In the genomic region with DNA sequence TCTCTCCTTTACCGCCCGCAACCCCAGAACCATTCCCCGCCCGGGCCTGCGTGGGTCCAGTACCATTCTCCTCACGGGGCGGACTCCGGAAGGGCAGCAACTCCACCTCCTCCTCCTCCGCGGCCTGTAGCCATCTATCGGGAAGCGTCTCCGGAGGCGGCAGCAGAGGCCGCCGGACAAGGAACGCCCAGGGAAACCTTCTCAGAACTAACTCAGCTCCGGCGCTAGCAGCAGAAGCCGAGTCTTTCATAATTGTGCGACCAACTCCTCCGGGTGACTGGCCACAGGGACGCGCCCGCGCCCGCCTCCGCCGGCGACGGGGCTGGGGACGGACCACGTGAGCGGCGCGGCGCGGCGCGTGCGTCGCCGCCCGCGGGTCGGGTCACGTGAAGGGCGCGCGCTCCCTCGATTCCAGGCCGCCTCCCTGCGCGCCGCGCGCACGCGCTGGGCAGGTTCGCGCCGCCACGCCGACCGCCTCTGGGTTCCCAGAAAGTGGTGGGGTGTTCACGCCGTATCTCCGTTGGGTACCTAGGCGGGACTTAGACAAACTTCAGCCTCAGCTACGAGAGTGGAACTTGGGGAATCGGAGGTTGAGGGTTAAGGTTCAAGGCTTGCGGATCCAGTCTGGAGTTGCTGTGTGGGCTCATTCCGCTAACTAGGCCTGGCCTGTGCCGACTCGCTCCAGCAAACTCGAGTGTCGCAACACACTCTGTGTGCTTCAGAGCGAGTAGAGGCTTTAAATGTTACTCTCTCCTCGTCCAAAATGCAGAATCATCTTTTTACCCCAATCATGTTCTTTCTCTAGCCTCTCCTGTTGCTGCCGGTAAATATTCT, we compare ENCODE assay signal across 1 cellular context.
A peak's percentile ranks its signal among the peaks of the same experiment; 100 is the strongest.
TF ChIP-seq lines count a peak whose summit lies in the region.

TRPM7 (minus strand) TSS at position 330 of the 834 bp plus-strand sequence; CDS start at position 66, 264 bp downstream.

TF ChIP-seq in WTC11, 78 proteins besides CTCF, POLR2A, EP300 and RAD21 (continued from another document and continues in another):
- TF ChIP-seq, protein P1, sequence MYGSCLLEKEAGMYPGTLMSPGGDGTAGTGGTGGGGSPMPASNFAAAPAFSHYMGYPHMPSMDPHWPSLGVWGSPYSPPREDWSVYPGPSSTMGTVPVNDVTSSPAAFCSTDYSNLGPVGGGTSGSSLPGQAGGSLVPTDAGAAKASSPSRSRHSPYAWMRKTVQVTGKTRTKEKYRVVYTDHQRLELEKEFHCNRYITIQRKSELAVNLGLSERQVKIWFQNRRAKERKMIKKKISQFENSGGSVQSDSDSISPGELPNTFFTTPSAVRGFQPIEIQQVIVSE (CRISPR knock-in tag; IDR thresholded peaks at IDR 0.05; ENCODE audit: borderline replicate concordance): no peak
- peak; percentile 18; the same call in 1 of the 2 replicates for TF ChIP-seq ZNF416 (CRISPR knock-in tag; IDR thresholded peaks at IDR 0.05)
- TF ChIP-seq USF1 (CRISPR knock-in tag; IDR thresholded peaks at IDR 0.05): peak; percentile 89
- peak; percentile 99; the same call in 1 of the 2 replicates for TF ChIP-seq KAT7 (CRISPR knock-in tag; IDR thresholded peaks at IDR 0.05; ENCODE audit: borderline replicate concordance)
- TF ChIP-seq FOXK1 (CRISPR knock-in tag; IDR thresholded peaks at IDR 0.05): peak; percentile 70
- TF ChIP-seq PREB (CRISPR knock-in tag; IDR thresholded peaks at IDR 0.05; ENCODE audit: borderline replicate concordance): no peak
- TF ChIP-seq, protein P2, sequence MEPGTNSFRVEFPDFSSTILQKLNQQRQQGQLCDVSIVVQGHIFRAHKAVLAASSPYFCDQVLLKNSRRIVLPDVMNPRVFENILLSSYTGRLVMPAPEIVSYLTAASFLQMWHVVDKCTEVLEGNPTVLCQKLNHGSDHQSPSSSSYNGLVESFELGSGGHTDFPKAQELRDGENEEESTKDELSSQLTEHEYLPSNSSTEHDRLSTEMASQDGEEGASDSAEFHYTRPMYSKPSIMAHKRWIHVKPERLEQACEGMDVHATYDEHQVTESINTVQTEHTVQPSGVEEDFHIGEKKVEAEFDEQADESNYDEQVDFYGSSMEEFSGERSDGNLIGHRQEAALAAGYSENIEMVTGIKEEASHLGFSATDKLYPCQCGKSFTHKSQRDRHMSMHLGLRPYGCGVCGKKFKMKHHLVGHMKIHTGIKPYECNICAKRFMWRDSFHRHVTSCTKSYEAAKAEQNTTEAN (CRISPR knock-in tag; IDR thresholded peaks at IDR 0.05): no peak; the same call in 1 of the 2 replicates
- no peak for TF ChIP-seq SMAD3 (CRISPR knock-in tag; IDR thresholded peaks at IDR 0.05; ENCODE audit: borderline replicate concordance)
- no peak; the same call in 1 of the 2 replicates for TF ChIP-seq GABPB1 (CRISPR knock-in tag; IDR thresholded peaks at IDR 0.05)
- TF ChIP-seq, protein P3, sequence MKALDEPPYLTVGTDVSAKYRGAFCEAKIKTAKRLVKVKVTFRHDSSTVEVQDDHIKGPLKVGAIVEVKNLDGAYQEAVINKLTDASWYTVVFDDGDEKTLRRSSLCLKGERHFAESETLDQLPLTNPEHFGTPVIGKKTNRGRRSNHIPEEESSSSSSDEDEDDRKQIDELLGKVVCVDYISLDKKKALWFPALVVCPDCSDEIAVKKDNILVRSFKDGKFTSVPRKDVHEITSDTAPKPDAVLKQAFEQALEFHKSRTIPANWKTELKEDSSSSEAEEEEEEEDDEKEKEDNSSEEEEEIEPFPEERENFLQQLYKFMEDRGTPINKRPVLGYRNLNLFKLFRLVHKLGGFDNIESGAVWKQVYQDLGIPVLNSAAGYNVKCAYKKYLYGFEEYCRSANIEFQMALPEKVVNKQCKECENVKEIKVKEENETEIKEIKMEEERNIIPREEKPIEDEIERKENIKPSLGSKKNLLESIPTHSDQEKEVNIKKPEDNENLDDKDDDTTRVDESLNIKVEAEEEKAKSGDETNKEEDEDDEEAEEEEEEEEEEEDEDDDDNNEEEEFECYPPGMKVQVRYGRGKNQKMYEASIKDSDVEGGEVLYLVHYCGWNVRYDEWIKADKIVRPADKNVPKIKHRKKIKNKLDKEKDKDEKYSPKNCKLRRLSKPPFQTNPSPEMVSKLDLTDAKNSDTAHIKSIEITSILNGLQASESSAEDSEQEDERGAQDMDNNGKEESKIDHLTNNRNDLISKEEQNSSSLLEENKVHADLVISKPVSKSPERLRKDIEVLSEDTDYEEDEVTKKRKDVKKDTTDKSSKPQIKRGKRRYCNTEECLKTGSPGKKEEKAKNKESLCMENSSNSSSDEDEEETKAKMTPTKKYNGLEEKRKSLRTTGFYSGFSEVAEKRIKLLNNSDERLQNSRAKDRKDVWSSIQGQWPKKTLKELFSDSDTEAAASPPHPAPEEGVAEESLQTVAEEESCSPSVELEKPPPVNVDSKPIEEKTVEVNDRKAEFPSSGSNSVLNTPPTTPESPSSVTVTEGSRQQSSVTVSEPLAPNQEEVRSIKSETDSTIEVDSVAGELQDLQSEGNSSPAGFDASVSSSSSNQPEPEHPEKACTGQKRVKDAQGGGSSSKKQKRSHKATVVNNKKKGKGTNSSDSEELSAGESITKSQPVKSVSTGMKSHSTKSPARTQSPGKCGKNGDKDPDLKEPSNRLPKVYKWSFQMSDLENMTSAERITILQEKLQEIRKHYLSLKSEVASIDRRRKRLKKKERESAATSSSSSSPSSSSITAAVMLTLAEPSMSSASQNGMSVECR (CRISPR knock-in tag; IDR thresholded peaks at IDR 0.05; ENCODE audit: borderline replicate concordance): peak; percentile 80; the same call in 1 of the 2 replicates
- peak; percentile 29; the same call in 1 of the 2 replicates for TF ChIP-seq RELA (CRISPR knock-in tag; IDR thresholded peaks at IDR 0.05; ENCODE audit: borderline replicate concordance)
- TF ChIP-seq, protein P4, sequence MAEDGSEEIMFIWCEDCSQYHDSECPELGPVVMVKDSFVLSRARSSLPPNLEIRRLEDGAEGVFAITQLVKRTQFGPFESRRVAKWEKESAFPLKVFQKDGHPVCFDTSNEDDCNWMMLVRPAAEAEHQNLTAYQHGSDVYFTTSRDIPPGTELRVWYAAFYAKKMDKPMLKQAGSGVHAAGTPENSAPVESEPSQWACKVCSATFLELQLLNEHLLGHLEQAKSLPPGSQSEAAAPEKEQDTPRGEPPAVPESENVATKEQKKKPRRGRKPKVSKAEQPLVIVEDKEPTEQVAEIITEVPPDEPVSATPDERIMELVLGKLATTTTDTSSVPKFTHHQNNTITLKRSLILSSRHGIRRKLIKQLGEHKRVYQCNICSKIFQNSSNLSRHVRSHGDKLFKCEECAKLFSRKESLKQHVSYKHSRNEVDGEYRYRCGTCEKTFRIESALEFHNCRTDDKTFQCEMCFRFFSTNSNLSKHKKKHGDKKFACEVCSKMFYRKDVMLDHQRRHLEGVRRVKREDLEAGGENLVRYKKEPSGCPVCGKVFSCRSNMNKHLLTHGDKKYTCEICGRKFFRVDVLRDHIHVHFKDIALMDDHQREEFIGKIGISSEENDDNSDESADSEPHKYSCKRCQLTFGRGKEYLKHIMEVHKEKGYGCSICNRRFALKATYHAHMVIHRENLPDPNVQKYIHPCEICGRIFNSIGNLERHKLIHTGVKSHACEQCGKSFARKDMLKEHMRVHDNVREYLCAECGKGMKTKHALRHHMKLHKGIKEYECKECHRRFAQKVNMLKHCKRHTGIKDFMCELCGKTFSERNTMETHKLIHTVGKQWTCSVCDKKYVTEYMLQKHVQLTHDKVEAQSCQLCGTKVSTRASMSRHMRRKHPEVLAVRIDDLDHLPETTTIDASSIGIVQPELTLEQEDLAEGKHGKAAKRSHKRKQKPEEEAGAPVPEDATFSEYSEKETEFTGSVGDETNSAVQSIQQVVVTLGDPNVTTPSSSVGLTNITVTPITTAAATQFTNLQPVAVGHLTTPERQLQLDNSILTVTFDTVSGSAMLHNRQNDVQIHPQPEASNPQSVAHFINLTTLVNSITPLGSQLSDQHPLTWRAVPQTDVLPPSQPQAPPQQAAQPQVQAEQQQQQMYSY (CRISPR knock-in tag; IDR thresholded peaks at IDR 0.05): no peak
- TF ChIP-seq, protein P5, sequence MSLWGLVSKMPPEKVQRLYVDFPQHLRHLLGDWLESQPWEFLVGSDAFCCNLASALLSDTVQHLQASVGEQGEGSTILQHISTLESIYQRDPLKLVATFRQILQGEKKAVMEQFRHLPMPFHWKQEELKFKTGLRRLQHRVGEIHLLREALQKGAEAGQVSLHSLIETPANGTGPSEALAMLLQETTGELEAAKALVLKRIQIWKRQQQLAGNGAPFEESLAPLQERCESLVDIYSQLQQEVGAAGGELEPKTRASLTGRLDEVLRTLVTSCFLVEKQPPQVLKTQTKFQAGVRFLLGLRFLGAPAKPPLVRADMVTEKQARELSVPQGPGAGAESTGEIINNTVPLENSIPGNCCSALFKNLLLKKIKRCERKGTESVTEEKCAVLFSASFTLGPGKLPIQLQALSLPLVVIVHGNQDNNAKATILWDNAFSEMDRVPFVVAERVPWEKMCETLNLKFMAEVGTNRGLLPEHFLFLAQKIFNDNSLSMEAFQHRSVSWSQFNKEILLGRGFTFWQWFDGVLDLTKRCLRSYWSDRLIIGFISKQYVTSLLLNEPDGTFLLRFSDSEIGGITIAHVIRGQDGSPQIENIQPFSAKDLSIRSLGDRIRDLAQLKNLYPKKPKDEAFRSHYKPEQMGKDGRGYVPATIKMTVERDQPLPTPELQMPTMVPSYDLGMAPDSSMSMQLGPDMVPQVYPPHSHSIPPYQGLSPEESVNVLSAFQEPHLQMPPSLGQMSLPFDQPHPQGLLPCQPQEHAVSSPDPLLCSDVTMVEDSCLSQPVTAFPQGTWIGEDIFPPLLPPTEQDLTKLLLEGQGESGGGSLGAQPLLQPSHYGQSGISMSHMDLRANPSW (CRISPR knock-in tag; conservative IDR thresholded peaks at IDR 0.05; ENCODE audit: low read depth): no peak
- peak; percentile 58; the same call in 1 of the 2 replicates for TF ChIP-seq ZNF219 (CRISPR knock-in tag; IDR thresholded peaks at IDR 0.05; ENCODE audit: borderline replicate concordance)
- TF ChIP-seq, protein P6, sequence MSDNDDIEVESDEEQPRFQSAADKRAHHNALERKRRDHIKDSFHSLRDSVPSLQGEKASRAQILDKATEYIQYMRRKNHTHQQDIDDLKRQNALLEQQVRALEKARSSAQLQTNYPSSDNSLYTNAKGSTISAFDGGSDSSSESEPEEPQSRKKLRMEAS (CRISPR knock-in tag; IDR thresholded peaks at IDR 0.05): peak; percentile 86; the same call in 1 of the 2 replicates
- peak; percentile 62; the same call in 1 of the 2 replicates for TF ChIP-seq ZBTB21 (CRISPR knock-in tag; IDR thresholded peaks at IDR 0.05; ENCODE audit: borderline replicate concordance)
- TF ChIP-seq ERG (CRISPR knock-in tag; IDR thresholded peaks at IDR 0.05): no peak
- peak; percentile 78 for TF ChIP-seq IRF1 (CRISPR knock-in tag; IDR thresholded peaks at IDR 0.05)
- TF ChIP-seq FOXJ3 (CRISPR knock-in tag; IDR thresholded peaks at IDR 0.05; ENCODE audit: borderline replicate concordance): no peak
- TF ChIP-seq TEAD1 (CRISPR knock-in tag; IDR thresholded peaks at IDR 0.05): peak; percentile 90
- TF ChIP-seq NR2C2 (CRISPR knock-in tag; IDR thresholded peaks at IDR 0.05): no peak
- TF ChIP-seq JUN (CRISPR knock-in tag; IDR thresholded peaks at IDR 0.05): 0 out of 2 replicates have a peak, but pooled peaks have one; percentile 15
- TF ChIP-seq, protein P7, sequence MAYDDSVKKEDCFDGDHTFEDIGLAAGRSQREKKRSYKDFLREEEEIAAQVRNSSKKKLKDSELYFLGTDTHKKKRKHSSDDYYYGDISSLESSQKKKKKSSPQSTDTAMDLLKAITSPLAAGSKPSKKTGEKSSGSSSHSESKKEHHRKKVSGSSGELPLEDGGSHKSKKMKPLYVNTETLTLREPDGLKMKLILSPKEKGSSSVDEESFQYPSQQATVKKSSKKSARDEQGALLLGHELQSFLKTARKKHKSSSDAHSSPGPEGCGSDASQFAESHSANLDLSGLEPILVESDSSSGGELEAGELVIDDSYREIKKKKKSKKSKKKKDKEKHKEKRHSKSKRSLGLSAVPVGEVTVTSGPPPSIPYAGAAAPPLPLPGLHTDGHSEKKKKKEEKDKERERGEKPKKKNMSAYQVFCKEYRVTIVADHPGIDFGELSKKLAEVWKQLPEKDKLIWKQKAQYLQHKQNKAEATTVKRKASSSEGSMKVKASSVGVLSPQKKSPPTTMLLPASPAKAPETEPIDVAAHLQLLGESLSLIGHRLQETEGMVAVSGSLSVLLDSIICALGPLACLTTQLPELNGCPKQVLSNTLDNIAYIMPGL (CRISPR knock-in tag; IDR thresholded peaks at IDR 0.05): 0 out of 2 replicates have a peak, but pooled peaks have one; percentile 36
- 0 out of 2 replicates have a peak, but pooled peaks have one; percentile 66 for TF ChIP-seq TCF7 (CRISPR knock-in tag; IDR thresholded peaks at IDR 0.05; ENCODE audit: low read depth)
- TF ChIP-seq FOXP1 (CRISPR knock-in tag; IDR thresholded peaks at IDR 0.05; ENCODE audit: borderline replicate concordance): peak; percentile 94
- no peak for TF ChIP-seq IRF2 (CRISPR knock-in tag; IDR thresholded peaks at IDR 0.05; ENCODE audit: borderline replicate concordance, low read depth)
- 0 out of 2 replicates have a peak, but pooled peaks have one; percentile 61 for TF ChIP-seq NR3C1 (CRISPR knock-in tag; conservative IDR thresholded peaks at IDR 0.05; ENCODE audit: low read depth)
- TF ChIP-seq CREM (CRISPR knock-in tag; IDR thresholded peaks at IDR 0.05): peak; percentile 86; the same call in 1 of the 2 replicates
- no peak for TF ChIP-seq HMGA2 (CRISPR knock-in tag; IDR thresholded peaks at IDR 0.05)
- no peak for TF ChIP-seq MXD4 (CRISPR knock-in tag; IDR thresholded peaks at IDR 0.05; ENCODE audit: borderline replicate concordance)
- TF ChIP-seq ESRRA (CRISPR knock-in tag; IDR thresholded peaks at IDR 0.05; ENCODE audit: borderline replicate concordance): peak; percentile 82; the same call in 1 of the 2 replicates
